ENCODE assay signal across 1 cellular context in the genomic region with DNA sequence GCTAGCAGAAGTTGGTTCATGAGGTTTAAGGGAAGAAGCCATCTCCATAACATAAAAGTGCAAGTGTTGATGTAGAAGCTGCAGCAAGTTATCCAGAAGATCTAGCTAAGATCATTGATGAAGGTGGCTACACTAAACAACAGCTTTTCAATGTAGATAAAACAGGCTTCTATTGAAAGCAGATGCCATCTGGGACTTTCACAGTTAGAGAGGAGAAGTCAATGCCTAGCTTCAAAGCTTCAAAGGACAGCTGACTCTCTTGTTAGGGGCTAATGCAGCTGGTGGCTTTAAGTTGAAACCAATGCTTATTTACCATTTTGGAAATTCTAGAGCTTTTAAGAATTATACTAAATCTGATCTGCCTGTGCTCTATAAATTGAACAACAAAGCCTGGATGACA. TPM values are rescaled to one million over a fixed set of nuclear protein-coding genes. Genes with fewer than 3 reads are reported as not detected.
"Had no signal": no experiment of that assay in that cellular context is flagged by ENCODE, and none has a peak within 500 bp of the region (broad histone marks: within the 10 kb centered on the region; RNA-seq: fewer than 3 reads in every experiment).

No MANE protein-coding gene starts in this region.

RNA-seq across cellular contexts. Expression of a gene that starts 25.3 kb away (rescaled TPM):
- polyA plus RNA-seq: cardiac muscle cell had no signal
